In the genomic region with DNA sequence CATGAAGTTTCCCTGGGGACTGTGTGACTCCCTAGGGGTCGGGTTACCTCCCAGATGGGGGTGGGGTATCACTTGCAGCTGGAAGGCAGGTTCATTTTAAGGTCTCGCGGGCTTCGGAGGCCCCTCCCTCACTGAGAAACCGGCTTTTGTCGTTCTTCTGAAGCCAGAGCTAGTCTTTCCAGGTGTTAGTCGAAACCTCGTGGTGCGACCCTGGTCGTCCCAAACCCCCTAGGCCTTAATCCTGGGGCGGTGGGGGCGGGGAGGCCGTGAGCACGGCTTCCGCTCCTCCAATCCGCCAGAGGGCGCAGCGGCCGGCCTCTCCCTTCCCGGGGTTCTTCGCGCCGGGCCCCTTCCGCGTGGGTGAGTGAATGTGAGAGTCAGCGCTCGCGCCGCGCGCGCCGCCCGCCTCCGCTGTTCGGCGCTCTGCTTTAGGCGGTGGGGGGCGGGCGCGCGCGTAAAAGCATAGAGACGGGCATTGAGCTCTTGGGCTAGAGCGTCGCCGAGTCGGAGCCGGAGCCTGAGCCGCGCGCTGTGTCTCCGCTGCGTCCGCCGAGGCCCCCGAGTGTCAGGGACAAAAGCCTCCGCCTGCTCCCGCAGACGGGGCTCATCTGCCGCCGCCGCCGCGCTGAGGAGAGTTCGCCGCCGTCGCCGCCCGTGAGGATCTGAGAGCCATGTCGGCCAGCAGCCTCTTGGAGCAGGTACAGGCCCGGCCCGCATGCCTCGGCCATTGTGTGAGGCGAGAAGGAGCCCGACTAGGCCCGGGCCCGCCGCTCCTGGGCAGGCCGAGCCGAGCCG, we compare ENCODE assay signal across 1 cellular context.
A peak's percentile ranks its signal among the peaks of the same experiment; 100 is the strongest.
TF ChIP-seq lines count a peak whose summit lies in the region.

TSS of gene YTHDF2 (plus strand) at position 491 of the 795 bp plus-strand sequence. CDS start at position 672, 181 bp downstream.

TF ChIP-seq in K562, 482 proteins besides CTCF, POLR2A, EP300 and RAD21 (continued from another document and continues in another):
- TF ChIP-seq, protein P1, sequence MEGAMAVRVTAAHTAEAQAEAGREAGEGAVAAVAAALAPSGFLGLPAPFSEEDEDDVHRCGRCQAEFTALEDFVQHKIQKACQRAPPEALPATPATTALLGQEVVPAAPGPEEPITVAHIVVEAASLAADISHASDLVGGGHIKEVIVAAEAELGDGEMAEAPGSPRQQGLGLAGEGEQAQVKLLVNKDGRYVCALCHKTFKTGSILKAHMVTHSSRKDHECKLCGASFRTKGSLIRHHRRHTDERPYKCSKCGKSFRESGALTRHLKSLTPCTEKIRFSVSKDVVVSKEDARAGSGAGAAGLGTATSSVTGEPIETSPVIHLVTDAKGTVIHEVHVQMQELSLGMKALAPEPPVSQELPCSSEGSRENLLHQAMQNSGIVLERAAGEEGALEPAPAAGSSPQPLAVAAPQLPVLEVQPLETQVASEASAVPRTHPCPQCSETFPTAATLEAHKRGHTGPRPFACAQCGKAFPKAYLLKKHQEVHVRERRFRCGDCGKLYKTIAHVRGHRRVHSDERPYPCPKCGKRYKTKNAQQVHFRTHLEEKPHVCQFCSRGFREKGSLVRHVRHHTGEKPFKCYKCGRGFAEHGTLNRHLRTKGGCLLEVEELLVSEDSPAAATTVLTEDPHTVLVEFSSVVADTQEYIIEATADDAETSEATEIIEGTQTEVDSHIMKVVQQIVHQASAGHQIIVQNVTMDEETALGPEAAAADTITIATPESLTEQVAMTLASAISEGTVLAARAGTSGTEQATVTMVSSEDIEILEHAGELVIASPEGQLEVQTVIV (CRISPR knock-in tag; IDR thresholded peaks at IDR 0.05; ENCODE audit: borderline replicate concordance): no peak
- peak; percentile 99 for TF ChIP-seq THAP12 (CRISPR knock-in tag; IDR thresholded peaks at IDR 0.05)
- TF ChIP-seq, protein P2, sequence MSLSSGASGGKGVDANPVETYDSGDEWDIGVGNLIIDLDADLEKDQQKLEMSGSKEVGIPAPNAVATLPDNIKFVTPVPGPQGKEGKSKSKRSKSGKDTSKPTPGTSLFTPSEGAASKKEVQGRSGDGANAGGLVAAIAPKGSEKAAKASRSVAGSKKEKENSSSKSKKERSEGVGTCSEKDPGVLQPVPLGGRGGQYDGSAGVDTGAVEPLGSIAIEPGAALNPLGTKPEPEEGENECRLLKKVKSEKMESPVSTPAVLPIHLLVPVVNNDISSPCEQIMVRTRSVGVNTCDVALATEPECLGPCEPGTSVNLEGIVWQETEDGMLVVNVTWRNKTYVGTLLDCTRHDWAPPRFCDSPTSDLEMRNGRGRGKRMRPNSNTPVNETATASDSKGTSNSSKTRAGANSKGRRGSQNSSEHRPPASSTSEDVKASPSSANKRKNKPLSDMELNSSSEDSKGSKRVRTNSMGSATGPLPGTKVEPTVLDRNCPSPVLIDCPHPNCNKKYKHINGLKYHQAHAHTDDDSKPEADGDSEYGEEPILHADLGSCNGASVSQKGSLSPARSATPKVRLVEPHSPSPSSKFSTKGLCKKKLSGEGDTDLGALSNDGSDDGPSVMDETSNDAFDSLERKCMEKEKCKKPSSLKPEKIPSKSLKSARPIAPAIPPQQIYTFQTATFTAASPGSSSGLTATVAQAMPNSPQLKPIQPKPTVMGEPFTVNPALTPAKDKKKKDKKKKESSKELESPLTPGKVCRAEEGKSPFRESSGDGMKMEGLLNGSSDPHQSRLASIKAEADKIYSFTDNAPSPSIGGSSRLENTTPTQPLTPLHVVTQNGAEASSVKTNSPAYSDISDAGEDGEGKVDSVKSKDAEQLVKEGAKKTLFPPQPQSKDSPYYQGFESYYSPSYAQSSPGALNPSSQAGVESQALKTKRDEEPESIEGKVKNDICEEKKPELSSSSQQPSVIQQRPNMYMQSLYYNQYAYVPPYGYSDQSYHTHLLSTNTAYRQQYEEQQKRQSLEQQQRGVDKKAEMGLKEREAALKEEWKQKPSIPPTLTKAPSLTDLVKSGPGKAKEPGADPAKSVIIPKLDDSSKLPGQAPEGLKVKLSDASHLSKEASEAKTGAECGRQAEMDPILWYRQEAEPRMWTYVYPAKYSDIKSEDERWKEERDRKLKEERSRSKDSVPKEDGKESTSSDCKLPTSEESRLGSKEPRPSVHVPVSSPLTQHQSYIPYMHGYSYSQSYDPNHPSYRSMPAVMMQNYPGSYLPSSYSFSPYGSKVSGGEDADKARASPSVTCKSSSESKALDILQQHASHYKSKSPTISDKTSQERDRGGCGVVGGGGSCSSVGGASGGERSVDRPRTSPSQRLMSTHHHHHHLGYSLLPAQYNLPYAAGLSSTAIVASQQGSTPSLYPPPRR (CRISPR knock-in tag; IDR thresholded peaks at IDR 0.05; ENCODE audit: borderline replicate concordance): peak; percentile 68; the same call in 1 of the 2 replicates
- no peak for TF ChIP-seq MBD1 (CRISPR knock-in tag; IDR thresholded peaks at IDR 0.05)
- peak in 2 of 3 experiments; percentile 60 to 74 for TF ChIP-seq YY1 (IDR thresholded peaks at IDR 0.05; ENCODE audit: borderline replicate concordance in 1 of 3, control insufficient read depth in 1 of 3, extremely low read depth in 1 of 3, insufficient read depth in 3 of 3, insufficient read length in 1 of 3, insufficient replicate concordance in 2 of 3, low read depth in 1 of 3, low read length in 2 of 3)
- TF ChIP-seq ZNF449 (CRISPR knock-in tag; IDR thresholded peaks at IDR 0.05): no peak
- peak; percentile 99 for TF ChIP-seq LCOR (CRISPR knock-in tag; IDR thresholded peaks at IDR 0.05)
- peak; percentile 94 for TF ChIP-seq HINFP (tag; conservative IDR thresholded peaks at IDR 0.05; ENCODE audit: low read depth)
- no peak for TF ChIP-seq HBP1 (CRISPR knock-in tag; IDR thresholded peaks at IDR 0.05)
- no peak for TF ChIP-seq ZNF77 (CRISPR knock-in tag; IDR thresholded peaks at IDR 0.05)
- peak; percentile 97 for TF ChIP-seq MYC (IDR thresholded peaks at IDR 0.05; ENCODE audit: low read depth, low read length)
- peak; percentile 49; the same call in 1 of the 2 replicates for TF ChIP-seq MYC (CRISPR knock-in tag; IDR thresholded peaks at IDR 0.05; ENCODE audit: borderline replicate concordance, low read depth)
- TF ChIP-seq ZKSCAN8 (CRISPR knock-in tag; IDR thresholded peaks at IDR 0.05): no peak; the same call in 1 of the 2 replicates
- TF ChIP-seq BCL6 (CRISPR knock-in tag; IDR thresholded peaks at IDR 0.05): no peak
- no peak for TF ChIP-seq NFIX (CRISPR knock-in tag; IDR thresholded peaks at IDR 0.05; ENCODE audit: low read depth)
- TF ChIP-seq MIER1 (IDR thresholded peaks at IDR 0.05; ENCODE audit: low read depth): no peak
- TF ChIP-seq RBM14 (IDR thresholded peaks at IDR 0.05; ENCODE audit: borderline replicate concordance, insufficient read depth, low read depth, low read length): no peak; the same call in 1 of the 2 replicates
- peak; percentile 78 for TF ChIP-seq NCOR1 (IDR thresholded peaks at IDR 0.05)
- peak; percentile 98 for TF ChIP-seq EP400 (IDR thresholded peaks at IDR 0.05)
- no peak; the same call in 1 of the 2 replicates for TF ChIP-seq ZNF217 (CRISPR knock-in tag; IDR thresholded peaks at IDR 0.05)
- no peak for TF ChIP-seq ZNF398 (CRISPR knock-in tag; IDR thresholded peaks at IDR 0.05)
- peak; percentile 79 for TF ChIP-seq ZBTB5 (IDR thresholded peaks at IDR 0.05)
- peak; percentile 93 for TF ChIP-seq PHF20 (IDR thresholded peaks at IDR 0.05; ENCODE audit: partially characterized antibody)
- TF ChIP-seq NFIC (IDR thresholded peaks at IDR 0.05): peak; percentile 44
- TF ChIP-seq, protein P3, sequence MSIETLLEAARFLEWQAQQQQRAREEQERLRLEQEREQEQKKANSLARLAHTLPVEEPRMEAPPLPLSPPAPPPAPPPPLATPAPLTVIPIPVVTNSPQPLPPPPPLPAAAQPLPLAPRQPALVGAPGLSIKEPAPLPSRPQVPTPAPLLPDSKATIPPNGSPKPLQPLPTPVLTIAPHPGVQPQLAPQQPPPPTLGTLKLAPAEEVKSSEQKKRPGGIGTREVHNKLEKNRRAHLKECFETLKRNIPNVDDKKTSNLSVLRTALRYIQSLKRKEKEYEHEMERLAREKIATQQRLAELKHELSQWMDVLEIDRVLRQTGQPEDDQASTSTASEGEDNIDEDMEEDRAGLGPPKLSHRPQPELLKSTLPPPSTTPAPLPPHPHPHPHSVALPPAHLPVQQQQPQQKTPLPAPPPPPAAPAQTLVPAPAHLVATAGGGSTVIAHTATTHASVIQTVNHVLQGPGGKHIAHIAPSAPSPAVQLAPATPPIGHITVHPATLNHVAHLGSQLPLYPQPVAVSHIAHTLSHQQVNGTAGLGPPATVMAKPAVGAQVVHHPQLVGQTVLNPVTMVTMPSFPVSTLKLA (conservative IDR thresholded peaks at IDR 0.05): peak; percentile 96 to 98
- TF ChIP-seq NR2F6 (CRISPR knock-in tag; IDR thresholded peaks at IDR 0.05): no peak
